In genomic region chr4:4364486-4365208, GRCh38 we compare ENCODE assay signal across 1 cellular context.
TF ChIP-seq lines count a peak whose summit lies in the region.

No MANE protein-coding gene starts in this region.

TF ChIP-seq in H1, 55 proteins besides CTCF, POLR2A, EP300 and RAD21:
- peak; percentile 52; the same call in 1 of the 2 replicates for TF ChIP-seq YY1 (IDR thresholded peaks at IDR 0.05; ENCODE audit: low read depth, low read length)
- 0 out of 2 replicates have a peak, but pooled peaks have one; percentile 24 for TF ChIP-seq SP1 (IDR thresholded peaks at IDR 0.05; ENCODE audit: low read depth, low read length)
- no peak for TF ChIP-seq ZNF274 (IDR thresholded peaks at IDR 0.05; ENCODE audit: borderline replicate concordance, extremely low read depth, low read length)
- no peak for TF ChIP-seq USF2 (IDR thresholded peaks at IDR 0.05; ENCODE audit: low read length)
- peak; percentile 96 for TF ChIP-seq TEAD4 (IDR thresholded peaks at IDR 0.05; ENCODE audit: low read depth, low read length)
